ENCODE assay signal across 8 cellular contexts in genomic region chr16:22007509-22008214, GRCh38. TPM values are rescaled to one million over a fixed set of nuclear protein-coding genes. Genes with fewer than 3 reads are reported as not detected.
DNase-seq lines count a peak whose midpoint lies in the region; ATAC-seq, FAIRE-seq and TF ChIP-seq lines count a peak whose summit lies in the region.

MOSMO (plus strand) TSS chr16:22008111; CDS start chr16:22008302, 191 bp downstream.

- CTCF ChIA-PET in CD8-positive, alpha-beta T cell (lab: Charles Lee): interaction anchor here (1.9 to 11.5 kb wide), 3 partner anchors 70 to 290 kb away, joined by 7 to 158 read pairs (median 44); partner anchors contain the start of gene POLR3E
- CTCF ChIA-PET in activated B cell treated with CpG ODN at 0.5 μM for 24 hours (lab: Charles Lee): interaction anchor here (1.0 to 11.3 kb wide), 6 partner anchors 25 to 289 kb away, joined by 3 to 232 read pairs (median 4); partner anchors contain the start of gene POLR3E

- peak within 1 kb of the TSS; percentile 95 for H3K4me3 ChIP-seq in CD8-positive, alpha-beta T cell (ENCODE audit: low read depth, low read length)
- peak within 1 kb of the TSS; percentile 77 to 79 for H3K4me3 ChIP-seq in kidney (ENCODE audit: low read length in 2 of 2)

- peaks cover 24% of the 10 kb centered on the region for H3K4me1 ChIP-seq in CD8-positive, alpha-beta T cell (ENCODE audit: insufficient read depth, low read length)
- H3K4me1 ChIP-seq in kidney (ENCODE audit: control insufficient read depth in 1 of 2, insufficient read depth in 1 of 2, low read depth in 1 of 2, low read length in 2 of 2): peaks cover 0 to 8% of the 10 kb centered on the region in 2 donors

- DNase-seq in CD8-positive, alpha-beta T cell: peak; percentile 30 to 80 (median 65)
- DNase-seq in MV-4-11 (lab: John Stamatoyannopoulos, UW) (peak; percentile 8), activated B cell treated with CpG ODN at 0.5 μM for 24 hours (peak; percentile 69), kidney (peak; percentile 88)
- peak in 1 of 2 donors; percentile 29 for DNase-seq in central memory CD8-positive, alpha-beta T cell (ENCODE audit: low spot score in 2 of 2)
- peak in 2 of 3 donors; percentile 32 to 66 for DNase-seq in stimulated activated CD4-positive, alpha-beta T cell treated with anti-CD3 and anti-CD28 coated beads, Interleukin-12 subunit alpha, Interleukin-12 subunit beta, amount 100 ng/mL, for 48 hours (ENCODE audit: low read depth in 2 of 3, low spot score in 1 of 3)

- H3K9me3 Mint-ChIP-seq in CD8-positive, alpha-beta T cell: no peaks in the 10 kb centered on the region
- H3K9me3 Mint-ChIP-seq in activated B cell treated with CpG ODN at 0.5 μM for 24 hours: no peaks in the 10 kb centered on the region
- no peaks in the 10 kb centered on the region for H3K9me3 Mint-ChIP-seq in central memory CD8-positive, alpha-beta T cell

- peak within 1 kb of the TSS; percentile 88 for H3K4me3 Mint-ChIP-seq in CD8-positive, alpha-beta T cell
- H3K4me3 Mint-ChIP-seq in activated B cell treated with CpG ODN at 0.5 μM for 24 hours: peak within 1 kb of the TSS; percentile 89
- H3K4me3 Mint-ChIP-seq in central memory CD8-positive, alpha-beta T cell: peak within 1 kb of the TSS; percentile 88

- POLR2A ChIA-PET in CD8-positive, alpha-beta T cell (lab: Charles Lee): interaction anchor here (0.9 to 2.2 kb wide), 4 partner anchors 54 to 290 kb away, joined by 3 to 12 read pairs (median 7); partner anchors contain the start of gene POLR3E
- POLR2A ChIA-PET in activated B cell treated with CpG ODN at 0.5 μM for 24 hours (lab: Charles Lee): interaction anchor here (0.6 to 4.1 kb wide), 12 partner anchors 8 to 631 kb away, joined by 3 to 45 read pairs (median 4); partner anchors contain the start of genes EEF2K and POLR3E

- H3K4me1 Mint-ChIP-seq in CD8-positive, alpha-beta T cell (ENCODE audit: low read depth): peaks cover 46% of the 10 kb centered on the region
- H3K4me1 Mint-ChIP-seq in activated B cell treated with CpG ODN at 0.5 μM for 24 hours: peaks cover 40% of the 10 kb centered on the region
- peaks cover 46% of the 10 kb centered on the region for H3K4me1 Mint-ChIP-seq in central memory CD8-positive, alpha-beta T cell

- H3K27ac Mint-ChIP-seq in CD8-positive, alpha-beta T cell: peak within 1 kb of the TSS; percentile 88
- H3K27ac Mint-ChIP-seq in activated B cell treated with CpG ODN at 0.5 μM for 24 hours: peak within 1 kb of the TSS; percentile 79
- peak within 1 kb of the TSS; percentile 86 for H3K27ac Mint-ChIP-seq in central memory CD8-positive, alpha-beta T cell (ENCODE audit: low read depth)

- H3K27me3 ChIP-seq in CD8-positive, alpha-beta T cell (ENCODE audit: insufficient read depth, low read length): no peaks in the 10 kb centered on the region

- H3K36me3 Mint-ChIP-seq in CD8-positive, alpha-beta T cell: peaks cover 4% of the 10 kb centered on the region
- peaks cover 3% of the 10 kb centered on the region for H3K36me3 Mint-ChIP-seq in activated B cell treated with CpG ODN at 0.5 μM for 24 hours (ENCODE audit: low read depth)
- H3K36me3 Mint-ChIP-seq in central memory CD8-positive, alpha-beta T cell (ENCODE audit: insufficient read depth): peaks cover 4% of the 10 kb centered on the region

- TF ChIP-seq CTCF in CD8-positive, alpha-beta T cell (IDR thresholded peaks at IDR 0.05): no peak
- TF ChIP-seq CTCF in activated B cell treated with CpG ODN at 0.5 μM for 24 hours (IDR thresholded peaks at IDR 0.05) (no peak), kidney (IDR thresholded peaks at IDR 0.05; ENCODE audit: borderline replicate concordance, extremely low read depth, insufficient read depth) (no peak)

- FAIRE-seq in kidney (lab: Jason Lieb, UNC): no peak

- intact Hi-C loops in CD8-positive, alpha-beta T cell (cut with DNase I, micrococcal nuclease): loop anchor here (1.0 to 10.0 kb wide), 5 partner anchors 54 to 1243 kb away; partner anchors contain the start of genes METTL9 (in 2 of the 2), UQCRC2 (in 2 of the 2), ACSM3 (in 1 of the 2) and POLR3E (in 1 of the 2)
- intact Hi-C loops in activated B cell treated with CpG ODN at 0.5 μM for 24 hours (cut with micrococcal nuclease): no loop called here
- intact Hi-C loops in kidney (cut with DNase I): loop anchor here (5.0 kb wide), 1 partner anchor 70 kb away; no protein-coding TSS in a partner anchor

- H3K27me3 Mint-ChIP-seq in CD8-positive, alpha-beta T cell (ENCODE audit: low read depth): no peaks in the 10 kb centered on the region
- H3K27me3 Mint-ChIP-seq in activated B cell treated with CpG ODN at 0.5 μM for 24 hours: no peaks in the 10 kb centered on the region
- no peaks in the 10 kb centered on the region for H3K27me3 Mint-ChIP-seq in central memory CD8-positive, alpha-beta T cell

- H3K9ac ChIP-seq in kidney (ENCODE audit: low read length in 2 of 2): peak within 1 kb of the TSS; percentile 66 to 78

- H3K9me3 ChIP-seq in CD8-positive, alpha-beta T cell (ENCODE audit: low read length): no peaks in the 10 kb centered on the region
- H3K9me3 ChIP-seq in kidney (ENCODE audit: control insufficient read depth in 1 of 2, low read length in 2 of 2): no peaks in the 10 kb centered on the region

- peak within 1 kb of the TSS; percentile 70 for H3K27ac ChIP-seq in CD8-positive, alpha-beta T cell (ENCODE audit: low read depth, low read length)
- peak within 1 kb of the TSS; percentile 49 to 65 for H3K27ac ChIP-seq in kidney (ENCODE audit: low read depth in 2 of 2, low read length in 2 of 2)

- ATAC-seq in CD8-positive, alpha-beta T cell: peak; percentile 84
- peak; percentile 45 for ATAC-seq in GM21423 (IDR thresholded peaks at IDR 0.05; ENCODE audit: unreplicated experiment)
- peak; percentile 90 for ATAC-seq in activated B cell treated with CpG ODN at 0.5 μM for 24 hours (ENCODE audit: low read depth)
- peak; percentile 91 for ATAC-seq in central memory CD8-positive, alpha-beta T cell (replicated peaks; ENCODE audit: extremely low read depth, poor library complexity, severe bottlenecking)
- no peak for ATAC-seq in HG03469 (IDR thresholded peaks at IDR 0.05; ENCODE audit: unreplicated experiment)

- H3K36me3 ChIP-seq in CD8-positive, alpha-beta T cell (ENCODE audit: insufficient read depth, low read length): no peaks in the 10 kb centered on the region
- H3K36me3 ChIP-seq in kidney (ENCODE audit: control insufficient read depth in 1 of 2, insufficient read depth in 2 of 2, low read length in 2 of 2): no peaks in the 10 kb centered on the region

RNA-seq across cellular contexts. Expression of gene MOSMO, which starts in this region (rescaled TPM):
- 1 to 10 TPM; 2.4 TPM for total RNA-seq in CD8-positive, alpha-beta T cell
- total RNA-seq in activated B cell treated with CpG ODN at 0.5 μM for 24 hours (14.3 and 21.3 TPM in 2 replicates), kidney (12.8 TPM)
- polyA plus RNA-seq in kidney (ENCODE audit: insufficient read depth, low read depth, low replicate concordance): 6.3 TPM
